ENCODE assay signal across 23 cellular contexts in the genomic region with DNA sequence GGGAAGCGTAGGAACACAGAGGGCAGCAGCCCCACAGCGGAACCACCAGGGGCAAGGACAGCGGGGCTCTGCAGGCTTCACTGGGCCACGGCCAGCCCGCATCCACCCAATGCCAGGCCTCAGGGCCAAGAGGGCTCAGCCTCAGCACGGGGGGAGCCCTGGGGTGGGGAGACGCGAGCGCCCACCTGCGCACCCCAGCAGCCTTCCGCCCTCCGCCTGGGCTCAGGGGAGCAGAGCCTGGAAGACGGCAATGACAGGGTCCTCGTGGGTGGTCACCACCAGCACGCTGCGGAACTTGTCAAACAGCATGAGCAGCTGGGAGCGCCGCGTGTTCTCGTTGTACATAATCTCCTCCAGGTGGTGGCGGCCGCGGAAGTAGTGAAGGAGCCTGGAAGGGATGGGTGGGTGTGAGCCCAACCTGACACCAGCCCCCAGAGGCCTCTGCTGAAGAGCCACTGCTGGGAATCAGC. TPM values are rescaled to one million over a fixed set of nuclear protein-coding genes. Genes with fewer than 3 reads are reported as not detected.
DNase-seq lines count a peak whose midpoint lies in the region; ATAC-seq and TF ChIP-seq lines count a peak whose summit lies in the region.
"Had no signal": no experiment of that assay in that cellular context is flagged by ENCODE, and none has a peak within 500 bp of the region (broad histone marks: within the 10 kb centered on the region; RNA-seq: fewer than 3 reads in every experiment).

No MANE protein-coding gene starts in this region.

- TF ChIP-seq CTCF in HEK293 (tag by site-specific recombination; IDR thresholded peaks at IDR 0.05) (no peak), dorsolateral prefrontal cortex (IDR thresholded peaks at IDR 0.05 in 54 of 56, conservative IDR thresholded peaks at IDR 0.05 in 2 of 56; ENCODE audit: low read depth in 1 of 56, partially characterized antibody in 56 of 56) (no peak)

- ATAC-seq in stimulated activated effector memory CD8-positive, alpha-beta T cell treated with anti-CD3 and anti-CD28 coated beads, Interleukin-12 subunit alpha, Interleukin-12 subunit beta, amount 100 ng/mL, for 72 hours, result no peak
- ATAC-seq: activated T-cell treated with anti-CD3 and anti-CD28 coated beads, Interleukin-2, amount 50 U/mL, for 72 hours; body of pancreas had no signal

- CTCF ChIA-PET in HEK293 (lab: Yijun Ruan, JAX), result interaction anchor here (0.6 to 3.3 kb wide), 2 partner anchors 10 to 47 kb away, joined by 3 to 25 read pairs; no protein-coding TSS in a partner anchor

- H3K4me3 ChIP-seq in HEK293 (ENCODE audit: low read depth, low read length), result no peak overlapping the region
- H3K4me3 ChIP-seq in dorsolateral prefrontal cortex, result no peak overlapping the region
- H3K4me3 ChIP-seq: body of pancreas, colonic mucosa, Peyer's patch, skin epidermis had no signal

- H3K4me1 Mint-ChIP-seq in stimulated activated effector memory CD8-positive, alpha-beta T cell treated with anti-CD3 and anti-CD28 coated beads, Interleukin-12 subunit alpha, Interleukin-12 subunit beta, amount 100 ng/mL, for 72 hours, result peaks cover 35% of the 10 kb centered on the region

- no peaks in the 10 kb centered on the region for H3K9me3 Mint-ChIP-seq in stimulated activated effector memory CD8-positive, alpha-beta T cell treated with anti-CD3 and anti-CD28 coated beads, Interleukin-12 subunit alpha, Interleukin-12 subunit beta, amount 100 ng/mL, for 72 hours
- H3K9me3 Mint-ChIP-seq: activated B cell treated with CpG ODN at 0.5 μM for 24 hours; activated T-cell treated with anti-CD3 and anti-CD28 coated beads, Interleukin-2, amount 50 U/mL, for 72 hours; CD8-positive, alpha-beta memory T cell had no signal

- H3K27me3 ChIP-seq in dorsolateral prefrontal cortex, result no peaks in the 10 kb centered on the region
- H3K27me3 ChIP-seq: body of pancreas, colonic mucosa, Peyer's patch had no signal

- peak overlapping the region; percentile 74 for H3K27ac Mint-ChIP-seq in stimulated activated effector memory CD8-positive, alpha-beta T cell treated with anti-CD3 and anti-CD28 coated beads, Interleukin-12 subunit alpha, Interleukin-12 subunit beta, amount 100 ng/mL, for 72 hours
- H3K27ac Mint-ChIP-seq: activated T-cell treated with anti-CD3 and anti-CD28 coated beads, Interleukin-2, amount 50 U/mL, for 72 hours had no signal

- intact Hi-C loops in dorsolateral prefrontal cortex (cut with DNase I), result no loop called here

- H3K27ac ChIP-seq in HEK293 (ENCODE audit: extremely low read depth, low read depth, low read length), result no peak overlapping the region
- H3K27ac ChIP-seq in dorsolateral prefrontal cortex, result peak overlapping the region in 51 of 59 donors; percentile 0 to 89 (median 77)
- H3K27ac ChIP-seq: body of pancreas, colonic mucosa had no signal

- H3K36me3 Mint-ChIP-seq in stimulated activated effector memory CD8-positive, alpha-beta T cell treated with anti-CD3 and anti-CD28 coated beads, Interleukin-12 subunit alpha, Interleukin-12 subunit beta, amount 100 ng/mL, for 72 hours, result peaks cover 75% of the 10 kb centered on the region

- no peaks in the 10 kb centered on the region for H3K9me3 ChIP-seq in HEK293 (ENCODE audit: control insufficient read depth, insufficient read depth, low read depth, low read length)
- H3K9me3 ChIP-seq: body of pancreas, colonic mucosa, Peyer's patch, SK-N-SH had no signal

- H3K4me1 ChIP-seq in HEK293 (ENCODE audit: control insufficient read depth, insufficient read depth, low read length), result no peaks in the 10 kb centered on the region; the same call in 1 of the 2 replicates

- POLR2A ChIA-PET in HEK293 (lab: Yijun Ruan, JAX), result interaction anchor here (0.9 kb wide), 1 partner anchor 15 kb away, joined by 3 read pairs; the partner anchor contains the start of gene RHBDF1

- peaks cover 6 to 74% of the 10 kb centered on the region in 2 experiments; a peak in 2 of 3 replicates for H3K36me3 ChIP-seq in HEK293 (ENCODE audit: control insufficient read depth in 2 of 2, insufficient read depth in 1 of 2, low read length in 2 of 2)

- DNase-seq in 8988T (peak; percentile 9), dorsolateral prefrontal cortex (peak in 5 of 10 donors; percentile 59 to 77 (median 70)), GF-D8 (lab: John Stamatoyannopoulos, UW) (no peak), COLO829 (ENCODE audit: low spot score) (no peak), GDM1 (lab: John Stamatoyannopoulos, UW) (no peak)
- DNase-seq in stimulated activated effector memory CD8-positive, alpha-beta T cell treated with anti-CD3 and anti-CD28 coated beads, Interleukin-12 subunit alpha, Interleukin-12 subunit beta, amount 100 ng/mL, for 72 hours (ENCODE audit: low spot score in 2 of 2), result no peak
- DNase-seq: activated B cell treated with CpG ODN at 0.5 μM for 24 hours; activated CD8-positive, alpha-beta memory T cell treated with anti-CD3 and anti-CD28 coated beads for 24 hours; activated T-cell treated with anti-CD3 and anti-CD28 coated beads, Interleukin-2, amount 50 U/mL, for 72 hours; body of pancreas; colonic mucosa; glutamatergic neuron; HCEC 1CT; NCI-H1092; NCI-H2029; NCI-H510A; Peyer's patch; SK-N-SH; T-helper 9 cell had no signal

- no peak overlapping the region for H3K4me3 Mint-ChIP-seq in stimulated activated effector memory CD8-positive, alpha-beta T cell treated with anti-CD3 and anti-CD28 coated beads, Interleukin-12 subunit alpha, Interleukin-12 subunit beta, amount 100 ng/mL, for 72 hours
- H3K4me3 Mint-ChIP-seq: activated B cell treated with CpG ODN at 0.5 μM for 24 hours; activated naive CD8-positive, alpha-beta T cell; activated T-cell treated with anti-CD3 and anti-CD28 coated beads, Interleukin-2, amount 50 U/mL, for 72 hours; CD8-positive, alpha-beta memory T cell had no signal

TF ChIP-seq in HEK293, 187 proteins besides CTCF, POLR2A, EP300 and RAD21 (continues in another document):
- TF ChIP-seq ZNF391 (tag by site-specific recombination; IDR thresholded peaks at IDR 0.05; ENCODE audit: borderline replicate concordance, low read depth), result no peak
- peak; percentile 32; the same call in 1 of the 2 replicates for TF ChIP-seq ZFHX2 (tag by site-specific recombination; conservative IDR thresholded peaks at IDR 0.05)
- no peak for TF ChIP-seq ZNF280D (tag by site-specific recombination; IDR thresholded peaks at IDR 0.05)
- TF ChIP-seq, protein P1, sequence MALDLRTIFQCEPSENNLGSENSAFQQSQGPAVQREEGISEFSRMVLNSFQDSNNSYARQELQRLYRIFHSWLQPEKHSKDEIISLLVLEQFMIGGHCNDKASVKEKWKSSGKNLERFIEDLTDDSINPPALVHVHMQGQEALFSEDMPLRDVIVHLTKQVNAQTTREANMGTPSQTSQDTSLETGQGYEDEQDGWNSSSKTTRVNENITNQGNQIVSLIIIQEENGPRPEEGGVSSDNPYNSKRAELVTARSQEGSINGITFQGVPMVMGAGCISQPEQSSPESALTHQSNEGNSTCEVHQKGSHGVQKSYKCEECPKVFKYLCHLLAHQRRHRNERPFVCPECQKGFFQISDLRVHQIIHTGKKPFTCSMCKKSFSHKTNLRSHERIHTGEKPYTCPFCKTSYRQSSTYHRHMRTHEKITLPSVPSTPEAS (tag by site-specific recombination; IDR thresholded peaks at IDR 0.05), result no peak

RNA-seq across cellular contexts. Expression of gene MPG, which starts 8.5 kb away (rescaled TPM):
- total RNA-seq in dorsolateral prefrontal cortex, result 10 to 100 TPM; 20.2 to 47.6 (median 32.5) TPM

RNA-seq across cellular contexts. Expression of gene RHBDF1, which starts 14.1 kb away (rescaled TPM):
- 10 to 100 TPM in 97 of 120 experiments, 1 to 10 TPM in 23; 4.6 to 37.2 (median 13.1) TPM for total RNA-seq in dorsolateral prefrontal cortex

RNA-seq across cellular contexts. Expression of gene SNRNP25, which starts 32.9 kb away (rescaled TPM):
- 10 to 100 TPM; 25.7 to 84.8 (median 55.9) TPM for total RNA-seq in dorsolateral prefrontal cortex

RNA-seq across cellular contexts. Expression of gene POLR3K, which starts 33.1 kb away (rescaled TPM):
- total RNA-seq in dorsolateral prefrontal cortex, result 10 to 100 TPM in 118 of 120 experiments, 1 to 10 TPM in 2; 8.3 to 24.2 (median 16.1) TPM

RNA-seq across cellular contexts. Expression of gene NPRL3, which starts 52.0 kb away (rescaled TPM):
- total RNA-seq in dorsolateral prefrontal cortex, result 10 to 100 TPM; 32.5 to 94.6 (median 56.8) TPM
